In genomic region chr21:28118570-28118969, GRCh38 we compare ENCODE assay signal across 23 cellular contexts.
DNase-seq lines count a peak whose midpoint lies in the region; ATAC-seq and TF ChIP-seq lines count a peak whose summit lies in the region.
"Had no signal": no experiment of that assay in that cellular context is flagged by ENCODE, and none has a peak within 500 bp of the region (broad histone marks: within the 10 kb centered on the region; RNA-seq: fewer than 3 reads in every experiment).

No MANE protein-coding gene starts in this region.

- dilution Hi-C loops in IMR-90 (cut with HindIII; ENCODE audit: low sequenced_read_pairs, unreplicated experiment), result no loop called here

- H3K36me3 ChIP-seq in IMR-90 (ENCODE audit: control insufficient read depth, insufficient read depth, low read length), result peaks cover 2% of the 10 kb centered on the region; the same call in 1 of the 2 replicates
- H3K36me3 ChIP-seq in psoas muscle (ENCODE audit: insufficient read depth in 1 of 2, low read depth in 1 of 2), result no peaks in the 10 kb centered on the region
- H3K36me3 ChIP-seq in breast epithelium, result no peaks in the 10 kb centered on the region
- H3K36me3 ChIP-seq in HAP-1 (replicated peaks), result no peaks in the 10 kb centered on the region
- H3K36me3 ChIP-seq: BLaER1 treated with 17β-estradiol and CSF1 and Interleukin-3, amounts not matched to agents 10 nM and 100 nM had no signal

- peak overlapping the region; percentile 87; the same call in 1 of the 2 replicates for H2BK120ac ChIP-seq in IMR-90 (ENCODE audit: low read depth, low read length)

- in situ Hi-C loops in IMR-90 (cut with MboI; ENCODE audit: low sequenced_read_pairs) (no loop called here), HAP-1 (cut with MboI; ENCODE audit: low sequenced_read_pairs) (no loop called here)

- ATAC-seq in IMR-90 (ENCODE audit: low read depth), result no peak
- peak in 2 of 4 donors; percentile 62 to 68 for ATAC-seq in psoas muscle
- ATAC-seq in HG03095 (IDR thresholded peaks at IDR 0.05; ENCODE audit: unreplicated experiment), result no peak
- ATAC-seq: A549; CD8-positive, alpha-beta T cell; GM12878 had no signal

- no peak overlapping the region for H3K4me2 ChIP-seq in IMR-90 (ENCODE audit: low read depth, low read length)
- H3K4me2 ChIP-seq: A549; BLaER1 treated with 17β-estradiol and CSF1 and Interleukin-3, amounts not matched to agents 10 nM and 100 nM had no signal

- peak overlapping the region; percentile 62; the same call in 1 of the 2 replicates for H4K91ac ChIP-seq in IMR-90 (ENCODE audit: insufficient read depth, low read depth, low read length)

- H4K5ac ChIP-seq in IMR-90 (ENCODE audit: low read depth, low read length), result peak overlapping the region; percentile 75

- peak overlapping the region in 1 of 2 experiments; percentile 71; a peak in 2 of 4 replicates for H4K8ac ChIP-seq in IMR-90 (ENCODE audit: low read depth in 2 of 2, low read length in 2 of 2)

- CTCF ChIA-PET in IMR-90 (lab: Yijun Ruan, JAX), result no interaction called here

- no peaks in the 10 kb centered on the region for H4K20me1 ChIP-seq in IMR-90 (ENCODE audit: insufficient read depth, low read length)
- H4K20me1 ChIP-seq: BLaER1 treated with 17β-estradiol and CSF1 and Interleukin-3, amounts not matched to agents 10 nM and 100 nM had no signal

- no CpG with 5 or more reads among the region's 3 CpGs for WGBS in IMR-90 (ENCODE audit: extremely low coverage in 2 of 2, insufficient read length in 1 of 2), 2 experiments
- 65 to 89% (median 85%) methylated on average over 3 of the region's 3 CpGs for WGBS in psoas muscle, 3 donors

- peaks cover 3% of the 10 kb centered on the region for H3K4me1 ChIP-seq in IMR-90 (ENCODE audit: control insufficient read depth, insufficient read depth, low read length)
- H3K4me1 ChIP-seq in psoas muscle, result peaks cover 11% of the 10 kb centered on the region
- H3K4me1 ChIP-seq in breast epithelium, result no peaks in the 10 kb centered on the region
- no peaks in the 10 kb centered on the region for H3K4me1 ChIP-seq in HAP-1
- H3K4me1 ChIP-seq: A549; BLaER1 treated with 17β-estradiol and CSF1 and Interleukin-3, amounts not matched to agents 10 nM and 100 nM; Caco-2 had no signal

- DNase-seq in IMR-90, result no peak
- peak; percentile 12 for DNase-seq in foreskin melanocyte
- no peak for DNase-seq in psoas muscle
- no peak for DNase-seq in breast epithelium (ENCODE audit: low spot score in 2 of 2)
- no peak for DNase-seq in HAP-1 (ENCODE audit: low spot score in 2 of 2)
- DNase-seq: AML-193; Caco-2; Calu3; CD4-positive, alpha-beta T cell; CD8-positive, alpha-beta T cell; DMS 273 treated with DMSO at 0.1 percent for 48 hours; DMS153; DMS53; DMS79; DND-41; EL; GDM1 had no signal

- peak overlapping the region; percentile 93 for H3K18ac ChIP-seq in IMR-90 (ENCODE audit: low read depth, low read length)

- H2AFZ ChIP-seq in IMR-90 (replicated peaks; ENCODE audit: low read length, poor library complexity), result no peak overlapping the region

- peak overlapping the region; percentile 21; the same call in 1 of the 2 replicates for H3K27ac ChIP-seq in IMR-90 (ENCODE audit: insufficient read depth, low read length)
- H3K27ac ChIP-seq in psoas muscle, result peak overlapping the region; percentile 70
- no peak overlapping the region for H3K27ac ChIP-seq in breast epithelium
- H3K27ac ChIP-seq: 22Rv1; A549; BLaER1 treated with 17β-estradiol and CSF1 and Interleukin-3, amounts not matched to agents 10 nM and 100 nM; C4-2B had no signal

- intact Hi-C loops in IMR-90 (cut with micrococcal nuclease), result loop anchor here (10.0 kb wide), 1 partner anchor 54 kb away; no protein-coding TSS in a partner anchor
- intact Hi-C loops in psoas muscle (cut with DNase I), result loop anchor here in 1 of 2 donors (5.0 kb wide), 1 partner anchor 51 kb away; no protein-coding TSS in a partner anchor
- intact Hi-C loops in breast epithelium (cut with DNase I; ENCODE audit: low total_unique reads), result no loop called here

- H2BK15ac ChIP-seq in IMR-90 (ENCODE audit: low read depth, low read length), result peak overlapping the region; percentile 87; the same call in 2 of the 3 replicates

- peaks cover 2% of the 10 kb centered on the region; the same call in 1 of the 2 replicates for H3K9me1 ChIP-seq in IMR-90 (ENCODE audit: insufficient read depth, low read length)

- TF ChIP-seq POLR2A in IMR-90 (IDR thresholded peaks at IDR 0.05; ENCODE audit: low read depth, low read length) (no peak), breast epithelium (IDR thresholded peaks at IDR 0.05) (no peak)

- peak overlapping the region; percentile 95 for H2BK20ac ChIP-seq in IMR-90 (ENCODE audit: low read depth, low read length)

- H3K27me3 ChIP-seq in IMR-90 (ENCODE audit: control insufficient read depth, insufficient read depth, low read length) (no peaks in the 10 kb centered on the region), psoas muscle (ENCODE audit: insufficient read depth in 3 of 3, low read length in 2 of 3) (no peaks in the 10 kb centered on the region), breast epithelium (no peaks in the 10 kb centered on the region), HAP-1 (ENCODE audit: low read depth) (no peaks in the 10 kb centered on the region)
- H3K27me3 ChIP-seq: BLaER1 treated with 17β-estradiol and CSF1 and Interleukin-3, amounts not matched to agents 10 nM and 100 nM had no signal

- H3K14ac ChIP-seq in IMR-90 (replicated peaks; ENCODE audit: low read depth, low read length), result peak overlapping the region; percentile 90

- peak overlapping the region; percentile 85 for H3K4ac ChIP-seq in IMR-90 (ENCODE audit: low read depth, low read length)

- no peak overlapping the region for H3K9ac ChIP-seq in IMR-90 (ENCODE audit: low read depth, low read length)
- H3K9ac ChIP-seq: BLaER1 treated with 17β-estradiol and CSF1 and Interleukin-3, amounts not matched to agents 10 nM and 100 nM had no signal

- H3K4me3 ChIP-seq in IMR-90 (ENCODE audit: insufficient read depth, low read depth, low read length) (no peak overlapping the region), psoas muscle (no peak overlapping the region), breast epithelium (no peak overlapping the region), HAP-1 (no peak overlapping the region)
- H3K4me3 ChIP-seq: A549; BLaER1 treated with 17β-estradiol and CSF1 and Interleukin-3, amounts not matched to agents 10 nM and 100 nM; GM12878 had no signal

- TF ChIP-seq CTCF in IMR-90 (conservative IDR thresholded peaks at IDR 0.05; ENCODE audit: low read depth, low read length), result no peak
- no peak for TF ChIP-seq CTCF in psoas muscle (IDR thresholded peaks at IDR 0.05)
- TF ChIP-seq CTCF in breast epithelium (IDR thresholded peaks at IDR 0.05), result no peak

- no peaks in the 10 kb centered on the region for H3K79me1 ChIP-seq in IMR-90 (ENCODE audit: low read depth in 1 of 2, low read length in 2 of 2)

- peak overlapping the region; percentile 54 for H2BK5ac ChIP-seq in IMR-90 (ENCODE audit: low read depth, low read length, poor library complexity, severe bottlenecking)

- H3K9me3 ChIP-seq in IMR-90 (ENCODE audit: control insufficient read depth, insufficient read depth, low read length) (peaks cover 2% of the 10 kb centered on the region; the same call in 1 of the 2 replicates), psoas muscle (no peaks in the 10 kb centered on the region), breast epithelium (no peaks in the 10 kb centered on the region), HAP-1 (peaks cover 3% of the 10 kb centered on the region; the same call in 1 of the 2 replicates)
- H3K9me3 ChIP-seq: A549; BLaER1 treated with 17β-estradiol and CSF1 and Interleukin-3, amounts not matched to agents 10 nM and 100 nM; Caco-2 had no signal

- no peak overlapping the region for H3K56ac ChIP-seq in IMR-90 (ENCODE audit: extremely low read depth, insufficient read depth, low read length)

- no peak for TF ChIP-seq RAD21 in IMR-90 (IDR thresholded peaks at IDR 0.05; ENCODE audit: low read length)

- peak overlapping the region; percentile 96 for H2AK5ac ChIP-seq in IMR-90 (ENCODE audit: low read depth, low read length)

- no peak overlapping the region; the same call in 1 of the 2 replicates for H3K23ac ChIP-seq in IMR-90 (ENCODE audit: low read depth, low read length)

- BruUV-seq in IMR-90 (replicated peaks; lab: Mats Ljungman, UMichigan), result no TSS peak

- no peak overlapping the region for H2AK9ac ChIP-seq in IMR-90 (replicated peaks; ENCODE audit: low read depth, low read length, poor library complexity)

- POLR2A ChIA-PET in IMR-90 (lab: Charles Lee; ENCODE audit: unreplicated experiment), result no interaction called here

TF ChIP-seq in IMR-90, 13 proteins besides CTCF, POLR2A, EP300 and RAD21 (continues in another document):
- TF ChIP-seq FOS (IDR thresholded peaks at IDR 0.05; ENCODE audit: low read depth, low read length) (no peak), MXI1 (IDR thresholded peaks at IDR 0.05; ENCODE audit: borderline replicate concordance, low read depth, low read length) (no peak), CHD1 (IDR thresholded peaks at IDR 0.05; ENCODE audit: low read depth, low read length) (no peak), MAFK (IDR thresholded peaks at IDR 0.05; ENCODE audit: low read depth, low read length) (no peak), BHLHE40 (IDR thresholded peaks at IDR 0.05; ENCODE audit: low read depth, low read length) (no peak), RFX5 (IDR thresholded peaks at IDR 0.05; ENCODE audit: low read depth, low read length) (no peak), CEBPB (IDR thresholded peaks at IDR 0.05; ENCODE audit: low read depth, low read length) (no peak), MAZ (IDR thresholded peaks at IDR 0.05; ENCODE audit: borderline replicate concordance, low read depth, low read length) (no peak), NFE2L2 (IDR thresholded peaks at IDR 0.05; ENCODE audit: low read depth, low read length) (no peak), ELK1 (IDR thresholded peaks at IDR 0.05; ENCODE audit: borderline replicate concordance, low read depth, low read length) (no peak), USF2 (IDR thresholded peaks at IDR 0.05; ENCODE audit: low read depth, low read length) (no peak)

Comparison
In these comparisons a context has a peak if more than half of its experiments do, and no peak if none do; other contexts are left out.
1. H3K27ac ChIP-seq: peak in IMR-90 (single experiment) and psoas muscle (single experiment); none in breast epithelium (0 of 2).